In genomic region chr2:234963785-234964615, GRCh38 we compare ENCODE assay signal across 14 cellular contexts. TPM values are rescaled to one million over a fixed set of nuclear protein-coding genes. Genes with fewer than 3 reads are reported as not detected.
DNase-seq lines count a peak whose midpoint lies in the region; ATAC-seq and TF ChIP-seq lines count a peak whose summit lies in the region.
"Had no signal": no experiment of that assay in that cellular context is flagged by ENCODE, and none has a peak within 500 bp of the region (broad histone marks: within the 10 kb centered on the region; RNA-seq: fewer than 3 reads in every experiment).

No MANE protein-coding gene starts in this region.

- POLR2A ChIA-PET in CD8-positive, alpha-beta memory T cell (lab: Charles Lee), result no interaction called here

- H3K4me1 ChIP-seq in ACC112 (ENCODE audit: control insufficient read depth, insufficient read depth, low read length, unreplicated experiment) (peaks cover 38% of the 10 kb centered on the region), breast epithelium (peaks cover 0 to 12% of the 10 kb centered on the region in 2 donors)
- H3K4me1 ChIP-seq in CD8-positive, alpha-beta memory T cell (ENCODE audit: insufficient read depth, low read length), result no peaks in the 10 kb centered on the region
- H3K4me1 ChIP-seq: BE2C had no signal

- H3K4me3 ChIP-seq in ACC112 (ENCODE audit: low read depth, low read length), result peak overlapping the region; percentile 36; the same call in 1 of the 2 replicates
- no peak overlapping the region for H3K4me3 ChIP-seq in breast epithelium
- no peak overlapping the region for H3K4me3 ChIP-seq in CD8-positive, alpha-beta memory T cell (ENCODE audit: low read length)
- H3K4me3 ChIP-seq: lower lobe of right lung had no signal

- ATAC-seq in HG02938 (IDR thresholded peaks at IDR 0.05; ENCODE audit: unreplicated experiment) (no peak), HG03196 (IDR thresholded peaks at IDR 0.05; ENCODE audit: unreplicated experiment) (no peak)
- ATAC-seq: stimulated activated naive B cell treated with anti-CD40 and anti-IgM and Interleukin-4, amounts not matched to agents 10 μg/mL and 1 μg/mL and 100 μg/mL, for 72 hours had no signal

- no peak overlapping the region for H3K4me3 Mint-ChIP-seq in mesothelial cell of epicardium
- no peak overlapping the region for H3K4me3 Mint-ChIP-seq in CD8-positive, alpha-beta memory T cell
- H3K4me3 Mint-ChIP-seq: stimulated activated naive B cell treated with anti-CD40 and anti-IgM and Interleukin-4, amounts not matched to agents 10 μg/mL and 1 μg/mL and 100 μg/mL, for 72 hours had no signal

- TF ChIP-seq CTCF in breast epithelium (IDR thresholded peaks at IDR 0.05), result peak in 1 of 3 donors; percentile 19
- TF ChIP-seq CTCF in mesothelial cell of epicardium (IDR thresholded peaks at IDR 0.05; ENCODE audit: unreplicated experiment), result no peak

- no peaks in the 10 kb centered on the region for H3K27me3 ChIP-seq in ACC112 (ENCODE audit: insufficient read depth, low read length)
- no peaks in the 10 kb centered on the region for H3K27me3 ChIP-seq in breast epithelium
- no peaks in the 10 kb centered on the region for H3K27me3 ChIP-seq in CD8-positive, alpha-beta memory T cell (ENCODE audit: insufficient read depth, low read length, poor library complexity, severe bottlenecking)
- H3K27me3 ChIP-seq: BE2C had no signal

- H3K36me3 Mint-ChIP-seq in mesothelial cell of epicardium, result peaks cover 11% of the 10 kb centered on the region
- H3K36me3 Mint-ChIP-seq in CD8-positive, alpha-beta memory T cell, result no peaks in the 10 kb centered on the region

- H3K9me3 ChIP-seq in breast epithelium, result no peaks in the 10 kb centered on the region
- H3K9me3 ChIP-seq in CD8-positive, alpha-beta memory T cell (ENCODE audit: low read length), result no peaks in the 10 kb centered on the region
- H3K9me3 ChIP-seq: BE2C, lower lobe of right lung had no signal

- peaks cover 31% of the 10 kb centered on the region for H3K4me1 Mint-ChIP-seq in mesothelial cell of epicardium
- H3K4me1 Mint-ChIP-seq in CD8-positive, alpha-beta memory T cell, result no peaks in the 10 kb centered on the region

- H3K27ac Mint-ChIP-seq in mesothelial cell of epicardium, result peak overlapping the region; percentile 50
- no peak overlapping the region for H3K27ac Mint-ChIP-seq in CD8-positive, alpha-beta memory T cell
- H3K27ac Mint-ChIP-seq: stimulated activated naive B cell treated with anti-CD40 and anti-IgM and Interleukin-4, amounts not matched to agents 10 μg/mL and 1 μg/mL and 100 μg/mL, for 72 hours had no signal

- no peaks in the 10 kb centered on the region for H3K27me3 Mint-ChIP-seq in mesothelial cell of epicardium (ENCODE audit: low read depth)
- H3K27me3 Mint-ChIP-seq in CD8-positive, alpha-beta memory T cell, result peaks cover 3 to 15% of the 10 kb centered on the region in 2 donors

- no peaks in the 10 kb centered on the region for H3K9me3 Mint-ChIP-seq in mesothelial cell of epicardium
- H3K9me3 Mint-ChIP-seq in CD8-positive, alpha-beta memory T cell, result no peaks in the 10 kb centered on the region
- H3K9me3 Mint-ChIP-seq: stimulated activated naive B cell treated with anti-CD40 and anti-IgM and Interleukin-4, amounts not matched to agents 10 μg/mL and 1 μg/mL and 100 μg/mL, for 72 hours had no signal

- H3K36me3 ChIP-seq in ACC112 (ENCODE audit: insufficient read depth, low read length) (peaks cover 3% of the 10 kb centered on the region; the same call in 1 of the 2 replicates), breast epithelium (no peaks in the 10 kb centered on the region)
- H3K36me3 ChIP-seq in CD8-positive, alpha-beta memory T cell (ENCODE audit: insufficient read depth, low read length), result no peaks in the 10 kb centered on the region
- H3K36me3 ChIP-seq: BE2C, lower lobe of right lung had no signal

- no peak for TF ChIP-seq POLR2A in breast epithelium (IDR thresholded peaks at IDR 0.05)

- DNase-seq in NCI-H226, result peak; percentile 78
- peak; percentile 50 to 74 for DNase-seq in breast epithelium (ENCODE audit: low spot score in 2 of 2)
- DNase-seq in mesothelial cell of epicardium (ENCODE audit: low spot score in 2 of 2, unreplicated experiment in 2 of 2), result no peak
- DNase-seq in medulla oblongata (ENCODE audit: extremely low spot score), result no peak
- DNase-seq in CD8-positive, alpha-beta memory T cell, result no peak
- DNase-seq: BE2C; Karpas-422; lower lobe of right lung; small intestine; stimulated activated naive B cell treated with anti-CD40 and anti-IgM and Interleukin-4, amounts not matched to agents 10 μg/mL and 1 μg/mL and 100 μg/mL, for 72 hours had no signal

- H2AFZ ChIP-seq in ACC112 (ENCODE audit: low read length, unreplicated experiment), result no peak overlapping the region

- peak overlapping the region; percentile 56 for H3K27ac ChIP-seq in ACC112 (ENCODE audit: low read depth, low read length)
- peak overlapping the region; percentile 60 to 70 for H3K27ac ChIP-seq in breast epithelium
- H3K27ac ChIP-seq in CD8-positive, alpha-beta memory T cell (ENCODE audit: low read depth, low read length), result no peak overlapping the region
- H3K27ac ChIP-seq: lower lobe of right lung, VCaP had no signal

- intact Hi-C loops in breast epithelium (cut with DNase I; ENCODE audit: low total_unique reads), result no loop called here

- CTCF ChIA-PET in CD8-positive, alpha-beta memory T cell (lab: Charles Lee), result no interaction called here

- H3K79me2 ChIP-seq in ACC112 (ENCODE audit: control insufficient read depth, insufficient read depth, low read length, unreplicated experiment), result peaks cover 100% of the 10 kb centered on the region

RNA-seq across cellular contexts. Expression of gene SH3BP4, which starts 12.2 kb away (rescaled TPM):
- total RNA-seq in breast epithelium, result 10 to 100 TPM; 28.5 to 73.6 (median 44.2) TPM
- total RNA-seq in mesothelial cell of epicardium, result 44.1 to 45.0 TPM (median 44.3 TPM) in 3 replicates
- total RNA-seq in CD8-positive, alpha-beta memory T cell, result under 1 TPM in 1 of 2 experiments, not detected in 1; 0.18 TPM
- not detected for polyA plus RNA-seq in CD8-positive, alpha-beta memory T cell

Comparison
In these comparisons a context has a peak if more than half of its experiments do, and no peak if none do; other contexts are left out.
1. DNase-seq: peak in NCI-H226 (single experiment) and breast epithelium (2 of 2); none in mesothelial cell of epicardium (0 of 2), medulla oblongata (single experiment) and CD8-positive, alpha-beta memory T cell (0 of 5).
2. RNA of gene SH3BP4, which starts 12.2 kb away (total RNA-seq): 28.5 to 73.6 TPM in breast epithelium and 44.1 to 45.0 TPM in mesothelial cell of epicardium; 0.18 TPM in CD8-positive, alpha-beta memory T cell; every median in the first group is over 10 times any median in the second.